In the genomic region with DNA sequence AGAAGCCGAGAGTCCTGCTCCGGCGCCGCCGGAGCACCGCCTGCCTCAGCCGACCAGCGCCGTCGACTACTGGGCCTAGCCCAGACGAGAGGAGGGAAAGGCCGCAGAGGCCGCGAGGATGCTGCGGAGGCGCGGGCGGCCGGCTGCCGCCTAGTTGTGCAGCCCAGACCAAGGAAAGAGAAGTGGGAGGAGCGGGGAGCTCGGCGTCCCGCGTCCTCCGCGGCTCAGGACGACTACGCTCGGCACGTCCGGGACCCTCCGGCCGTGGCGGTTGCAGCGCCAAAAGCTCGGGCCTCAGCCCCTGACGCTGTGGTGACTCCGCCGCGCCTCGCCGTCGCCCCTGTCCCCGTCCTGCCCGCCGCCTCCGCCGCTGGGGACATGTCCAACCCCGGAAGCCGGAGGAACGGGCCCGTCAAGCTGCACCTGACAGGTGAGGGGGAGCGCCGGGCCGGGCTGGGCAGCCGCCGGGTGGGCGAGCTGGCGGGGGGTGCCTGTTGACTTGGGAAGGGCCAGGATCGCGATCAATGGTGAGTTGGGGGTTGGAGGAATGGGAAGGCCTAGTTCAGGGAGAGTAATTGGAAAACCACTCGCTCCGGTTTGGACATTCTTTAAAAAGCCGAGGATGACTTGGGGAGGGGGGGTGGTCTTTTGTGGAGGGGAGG, we compare ENCODE assay signal across 8 cellular contexts. TPM values are rescaled to one million over a fixed set of nuclear protein-coding genes. Genes with fewer than 3 reads are reported as not detected.
DNase-seq lines count a peak whose midpoint lies in the region; FAIRE-seq and TF ChIP-seq lines count a peak whose summit lies in the region.

No MANE protein-coding gene starts in this region.

- in situ Hi-C loops in KBM-7 (cut with MboI; ENCODE audit: low pct_unique_long_range_greater_than_20kb, low sequenced_read_pairs), result loop anchor here (25.0 kb wide), 1 partner anchor 204 kb away; no protein-coding TSS in a partner anchor

- 1 to 2% (median 1%) methylated on average over 33 to 65 of the region's 65 CpGs for WGBS in spleen, 5 donors

- peak; percentile 83 for DNase-seq in KBM-7
- peak; percentile 72 for DNase-seq in activated CD4-positive, CD25-positive, alpha-beta regulatory T cell treated with anti-CD3 and anti-CD28 coated beads, Interleukin-2, amount 50 U/mL, for 72 hours
- peak; percentile 48 for DNase-seq in cerebellum (ENCODE audit: low spot score)
- no peak for DNase-seq in keratinocyte (ENCODE audit: low read depth, low spot score)
- peak; percentile 92 for DNase-seq in spleen
- DNase-seq in A172 (ENCODE audit: low spot score), result no peak
- no peak for DNase-seq in NCI-H1048 (lab: John Stamatoyannopoulos, UW)

- no peaks in the 10 kb centered on the region for H4K20me1 ChIP-seq in keratinocyte (ENCODE audit: control insufficient read depth, extremely low read depth, insufficient read depth, low read length)

- H3K27ac ChIP-seq in keratinocyte (ENCODE audit: control insufficient read depth, insufficient read depth, low read length) (no peak overlapping the region), spleen (peak overlapping the region; percentile 55 to 87 (median 83))

- TF ChIP-seq POLR2A in GM18526 (IDR thresholded peaks at IDR 0.05; ENCODE audit: extremely low read depth, insufficient read length) (peak; percentile 55), spleen (IDR thresholded peaks at IDR 0.05) (no peak)

- no peaks in the 10 kb centered on the region for H3K27me3 ChIP-seq in keratinocyte (ENCODE audit: control insufficient read depth, extremely low read depth, insufficient read depth, low read length)
- no peaks in the 10 kb centered on the region for H3K27me3 ChIP-seq in spleen (replicated peaks in 1 of 7)

- H3K9me1 ChIP-seq in keratinocyte (ENCODE audit: control insufficient read depth, extremely low read depth, insufficient read depth, low read length), result no peaks in the 10 kb centered on the region

- intact Hi-C loops in spleen (cut with DNase I; ENCODE audit: low total_unique reads), result loop anchor here (5.0 kb wide), 1 partner anchor 209 kb away; no protein-coding TSS in a partner anchor

- peak overlapping the region; percentile 46 for H2AFZ ChIP-seq in keratinocyte (ENCODE audit: control insufficient read depth, low read length)

- H3K4me1 ChIP-seq in keratinocyte (ENCODE audit: control insufficient read depth, extremely low read depth, insufficient read depth, low read length), result peaks cover 5% of the 10 kb centered on the region
- peaks cover 4 to 24% (median 12%) of the 10 kb centered on the region in 6 donors for H3K4me1 ChIP-seq in spleen

- FAIRE-seq in keratinocyte (lab: Jason Lieb, UNC), result no peak

- no peaks in the 10 kb centered on the region for H3K9me3 ChIP-seq in keratinocyte (ENCODE audit: control insufficient read depth, low read depth, low read length)
- H3K9me3 ChIP-seq in spleen, result no peaks in the 10 kb centered on the region

- peak overlapping the region; percentile 66 for H3K4me2 ChIP-seq in keratinocyte (ENCODE audit: control insufficient read depth, extremely low read depth, insufficient read depth, low read depth, low read length)

- H3K4me3 ChIP-seq in keratinocyte (ENCODE audit: control insufficient read depth in 2 of 3, extremely low read depth in 1 of 3, insufficient read depth in 2 of 3, low read depth in 1 of 3, low read length in 3 of 3) (peak overlapping the region; percentile 40 to 74 (median 70)), spleen (peak overlapping the region; percentile 52 to 71 (median 64))

- dilution Hi-C loops in keratinocyte (cut with MboI; ENCODE audit: extremely low pct_ligation_motif_present, low sequenced_read_pairs), result no loop called here

- no peak for TF ChIP-seq CTCF in keratinocyte (optimal IDR thresholded peaks at IDR 0.05 in 1 of 3, IDR thresholded peaks at IDR 0.05 in 1 of 3, conservative IDR thresholded peaks at IDR 0.05 in 1 of 3; ENCODE audit: extremely low read depth in 1 of 3, insufficient read depth in 2 of 3, low read length in 3 of 3)
- peak in 1 of 11 experiments; percentile 7 for TF ChIP-seq CTCF in spleen (IDR thresholded peaks at IDR 0.05 in 8 of 11, conservative IDR thresholded peaks at IDR 0.05 in 3 of 11)

- H3K36me3 ChIP-seq in keratinocyte (ENCODE audit: control insufficient read depth in 2 of 2, extremely low read depth in 1 of 2, insufficient read depth in 2 of 2, low read length in 2 of 2) (peaks cover 0 to 2% of the 10 kb centered on the region in 2 experiments), spleen (peaks cover 0 to 16% (median 0%) of the 10 kb centered on the region in 6 donors)

- H3K79me2 ChIP-seq in keratinocyte (ENCODE audit: control insufficient read depth, insufficient read depth, low read length), result no peaks in the 10 kb centered on the region

- H3K9ac ChIP-seq in keratinocyte (ENCODE audit: control insufficient read depth, extremely low read depth, insufficient read depth, low read length), result peak overlapping the region; percentile 71

RNA-seq across cellular contexts. Expression of a gene that starts 37.7 kb away (rescaled TPM):
- total RNA-seq in cerebellum (3.1 TPM), spleen (10 to 100 TPM; 26.3 to 43.6 (median 40.5) TPM)
- polyA plus RNA-seq in keratinocyte (13.5 to 15.7 TPM (median 13.6 TPM) in 3 replicates), spleen (10 to 100 TPM; 20.1 to 27.4 (median 26.4) TPM)
- 8.2 TPM for polyA plus RNA-seq in keratinocyte (2011; ENCODE audit: low read depth)
- 14.0 and 16.9 TPM in 2 replicates for polyA plus RNA-seq in keratinocyte (2011; cell fraction: cytosol; rRNA removed)
- polyA plus RNA-seq in keratinocyte (2011; cell fraction: nucleus; rRNA removed), result 11.8 and 13.5 TPM in 2 replicates
- 10.0 and 20.0 TPM in 2 replicates for polyA plus RNA-seq in keratinocyte (2012; ENCODE audit: low replicate concordance)
- 5.9 to 8.6 TPM (median 7.4 TPM) in 3 replicates for polyA minus RNA-seq in keratinocyte
- polyA minus RNA-seq in keratinocyte (2011; cell fraction: cytosol; rRNA and poly(A)+ RNA removed), result 10.7 TPM
- 3.2 and 6.4 TPM in 2 replicates for polyA minus RNA-seq in keratinocyte (2011; cell fraction: nucleus; rRNA and poly(A)+ RNA removed)
- 24.4 and 26.8 TPM in 2 replicates for total RNA-seq in A172 (2014; rRNA removed; shearing (Covaris generic))

Comparison
In these comparisons a context has a peak if more than half of its experiments do, and no peak if none do; other contexts are left out.
1. DNase-seq: peak in KBM-7 (single experiment), activated CD4-positive, CD25-positive, alpha-beta regulatory T cell treated with anti-CD3 and anti-CD28 coated beads, Interleukin-2, amount 50 U/mL, for 72 hours (single experiment), cerebellum (single experiment) and spleen (single experiment); none in keratinocyte (single experiment), A172 (single experiment) and NCI-H1048 (single experiment).